ENCODE assay signal across 12 cellular contexts in genomic region chr12:68633614-68634558, GRCh38. TPM values are rescaled to one million over a fixed set of nuclear protein-coding genes. Genes with fewer than 3 reads are reported as not detected.
DNase-seq lines count a peak whose midpoint lies in the region; ATAC-seq and TF ChIP-seq lines count a peak whose summit lies in the region.
"Had no signal": no experiment of that assay in that cellular context is flagged by ENCODE, and none has a peak within 500 bp of the region (broad histone marks: within the 10 kb centered on the region; RNA-seq: fewer than 3 reads in every experiment).

No MANE protein-coding gene starts in this region.

- no peak overlapping the region for H3K4me3 Mint-ChIP-seq in HFFc6
- H3K4me3 Mint-ChIP-seq in naive B cell = peak overlapping the region in 7 of 8 donors; percentile 7 to 84 (median 62)

- TF ChIP-seq CTCF in HFFc6 (IDR thresholded peaks at IDR 0.05) (no peak), OCI-LY7 (conservative IDR thresholded peaks at IDR 0.05; ENCODE audit: low read length) (no peak)

- DNase-seq in HFFc6 (no peak), OCI-LY7 (ENCODE audit: low spot score) (peak; percentile 49), naive B cell (peak; percentile 38), SIG-M5 treated with dmso at 0.1 percent for 504 hours (lab: John Stamatoyannopoulos, UW; ENCODE audit: unreplicated experiment) (no peak), cerebellar nuclear complex (lab: John Stamatoyannopoulos, UW) (no peak), HEK293T (ENCODE audit: extremely low spot score) (no peak), DMS79 (lab: John Stamatoyannopoulos, UW) (no peak)
- DNase-seq: anterior cingulate cortex, DMS79 treated with DMSO at 0.1 percent for 48 hours had no signal

- H3K36me3 ChIP-seq in OCI-LY7 (ENCODE audit: insufficient read depth, low read length) = peaks cover 58% of the 10 kb centered on the region

- peaks cover 100% of the 10 kb centered on the region for H3K4me1 ChIP-seq in OCI-LY7 (ENCODE audit: insufficient read depth, low read length, poor library complexity, severe bottlenecking)

- no peaks in the 10 kb centered on the region for H3K9me3 Mint-ChIP-seq in HFFc6
- peaks cover 0 to under 1% (median 0%) of the 10 kb centered on the region in 7 donors for H3K9me3 Mint-ChIP-seq in naive B cell

- peaks cover 40% of the 10 kb centered on the region for H4K20me1 ChIP-seq in OCI-LY7 (ENCODE audit: insufficient read depth, low read length)

- H2AFZ ChIP-seq in OCI-LY7 (ENCODE audit: low read length) = no peak overlapping the region

- H3K27ac Mint-ChIP-seq in HFFc6 (peak overlapping the region; percentile 62), naive B cell (peak overlapping the region; percentile 48 to 95 (median 73))

- CTCF ChIA-PET in OCI-LY7 (lab: Charles Lee; ENCODE audit: unreplicated experiment) (no interaction called here), HEK293T (lab: Yijun Ruan, JAX) (interaction anchor here (0.7 kb wide), 1 partner anchor 11 kb away, joined by 5 read pairs; no protein-coding TSS in a partner anchor)

- POLR2A ChIA-PET in OCI-LY7 (lab: Charles Lee) (interaction anchor here (0.7 to 1.9 kb wide), 5 partner anchors 9 to 23 kb away, joined by 3 to 8 read pairs (median 4); partner anchors contain the start of gene RAP1B), HEK293T (lab: Yijun Ruan, JAX) (no interaction called here)

- no peaks in the 10 kb centered on the region for H3K9me2 ChIP-seq in OCI-LY7 (ENCODE audit: insufficient read depth, low read length)

- no peaks in the 10 kb centered on the region; the same call in 1 of the 2 replicates for H3K9me3 ChIP-seq in OCI-LY7 (ENCODE audit: low read length)
- H3K9me3 ChIP-seq: HAP-1, SJSA1 had no signal

- peak overlapping the region; percentile 62 for H3K4me2 ChIP-seq in OCI-LY7 (ENCODE audit: low read length)

- H3K79me2 ChIP-seq in OCI-LY7 (ENCODE audit: insufficient read depth, low read depth, low read length) = peaks cover 100% of the 10 kb centered on the region

- H3K36me3 Mint-ChIP-seq in HFFc6 (ENCODE audit: low read depth) (peaks cover 15% of the 10 kb centered on the region), naive B cell (no peaks in the 10 kb centered on the region)

- H3K4me3 ChIP-seq in OCI-LY7 (ENCODE audit: low read depth, low read length, poor library complexity, severe bottlenecking) = peak overlapping the region; percentile 33
- H3K4me3 ChIP-seq: HAP-1, SJSA1 had no signal

- H3K4me1 Mint-ChIP-seq in HFFc6 (ENCODE audit: low read depth) = peaks cover 72% of the 10 kb centered on the region
- peaks cover 52 to 90% (median 77%) of the 10 kb centered on the region in 3 donors for H3K4me1 Mint-ChIP-seq in naive B cell

- peak overlapping the region; percentile 62 for H3K27ac ChIP-seq in OCI-LY7 (ENCODE audit: low read depth, low read length, poor library complexity, severe bottlenecking)
- H3K27ac ChIP-seq: SJSA1 had no signal

- H3K27me3 Mint-ChIP-seq in HFFc6 (ENCODE audit: insufficient read depth) (no peaks in the 10 kb centered on the region), naive B cell (no peaks in the 10 kb centered on the region)

- intact Hi-C loops in OCI-LY7 (cut with micrococcal nuclease; ENCODE audit: unreplicated experiment) = no loop called here

- ATAC-seq in GM18511 (IDR thresholded peaks at IDR 0.05; ENCODE audit: unreplicated experiment) (peak; percentile 53), naive B cell (ENCODE audit: low read depth in 2 of 2) (peak; percentile 69 to 75)

- BruUV-seq in OCI-LY7 (replicated peaks; lab: Mats Ljungman, UMichigan) = no TSS peak

TF ChIP-seq in HEK293T, 16 proteins besides CTCF, POLR2A, EP300 and RAD21:
- TF ChIP-seq BHLHE40 (IDR thresholded peaks at IDR 0.05; ENCODE audit: borderline replicate concordance) (no peak), SP1 (IDR thresholded peaks at IDR 0.05) (no peak), L3MBTL2 (conservative IDR thresholded peaks at IDR 0.05) (no peak)

RNA-seq across cellular contexts. Expression of gene RAP1B, which starts 23.2 kb away (rescaled TPM):
- 100 to 1,000 TPM; 179 to 221 (median 213) TPM for total RNA-seq in HFFc6 (2021; fragmentation: NEBNext Ultra II Directional; extraction: Animal tissue kit (Norgen Biotek cat#: 25700))
- 100 and 101 TPM in 2 replicates for total RNA-seq in OCI-LY7 (2014; rRNA removed; shearing (Covaris generic))
- 164 and 166 TPM in 2 replicates for total RNA-seq in OCI-LY7 (2022)
- 100 to 1,000 TPM; 311 to 473 (median 344) TPM for polyA plus RNA-seq in naive B cell (ENCODE audit: low read depth in 6 of 6)

RNA-seq across cellular contexts. Expression of gene NUP107, which starts 52.9 kb away (rescaled TPM):
- 10 to 100 TPM; 35.0 to 49.9 (median 48.6) TPM for total RNA-seq in HFFc6 (2021; fragmentation: NEBNext Ultra II Directional; extraction: Animal tissue kit (Norgen Biotek cat#: 25700))
- total RNA-seq in OCI-LY7 (2014; rRNA removed; shearing (Covaris generic)) = 106 and 113 TPM in 2 replicates
- total RNA-seq in OCI-LY7 (2022) = 122 and 126 TPM in 2 replicates
- 10 to 100 TPM; 21.5 to 42.2 (median 34.6) TPM for polyA plus RNA-seq in naive B cell (ENCODE audit: low read depth in 6 of 6)

Comparison
In these comparisons a context has a peak if more than half of its experiments do, and no peak if none do; other contexts are left out.
1. DNase-seq: peak in OCI-LY7 (single experiment) and naive B cell (single experiment); none in HFFc6 (single experiment), SIG-M5 treated with dmso at 0.1 percent for 504 hours (single experiment), cerebellar nuclear complex (0 of 2), HEK293T (single experiment) and DMS79 (single experiment).